2 cellular contexts compared by ENCODE assay signal in the genomic region with DNA sequence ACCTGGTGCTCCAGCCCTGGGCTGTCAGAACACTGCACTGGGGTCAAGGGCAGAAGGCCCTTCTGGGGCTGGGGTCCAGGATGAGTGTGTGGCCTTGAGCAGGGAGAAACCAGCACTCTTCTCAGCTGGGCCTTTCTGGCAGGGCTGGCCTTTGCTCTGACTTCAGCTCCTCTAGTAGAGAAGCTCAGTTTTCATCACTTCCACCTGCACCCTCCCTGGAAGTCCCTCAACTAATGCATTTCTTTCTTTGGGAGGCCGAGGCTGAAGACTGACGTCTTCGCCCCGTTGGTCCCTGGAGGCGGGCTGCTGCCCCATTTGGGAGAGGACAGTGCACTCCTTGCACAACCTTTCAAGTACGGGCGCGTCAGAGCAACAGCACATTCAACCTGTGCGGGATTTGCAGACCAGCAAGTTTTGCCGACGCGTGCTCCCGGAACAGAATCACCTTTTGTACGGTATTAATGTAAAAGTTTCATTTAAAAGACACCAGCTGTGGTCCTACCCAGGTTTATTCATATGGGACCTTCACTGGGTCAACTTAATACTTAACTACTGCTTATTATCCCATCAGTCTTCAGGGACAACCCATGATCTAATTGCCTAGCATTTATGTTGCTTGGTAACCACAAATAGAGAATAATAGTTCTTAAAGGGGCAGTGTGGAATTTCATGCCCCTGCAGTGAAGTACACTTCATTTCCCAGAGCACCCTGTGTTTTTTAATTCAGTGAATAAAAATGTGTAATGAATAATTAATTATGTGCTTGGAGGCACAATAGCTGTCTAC.
A peak's percentile ranks its signal among the peaks of the same experiment; 100 is the strongest.
TF ChIP-seq lines count a peak whose summit lies in the region.

No MANE protein-coding gene starts in this region.

TF ChIP-seq in HepG2, 621 proteins besides CTCF, POLR2A, EP300 and RAD21:
- TF ChIP-seq SP5 (CRISPR knock-in tag; IDR thresholded peaks at IDR 0.05; ENCODE audit: borderline replicate concordance, low read depth), result no peak
- no peak for TF ChIP-seq ZNF850 (CRISPR knock-in tag; conservative IDR thresholded peaks at IDR 0.05)
- peak; percentile 8; the same call in 1 of the 2 replicates for TF ChIP-seq HNF4A (CRISPR knock-in tag; IDR thresholded peaks at IDR 0.05)
- TF ChIP-seq NCOR1 (IDR thresholded peaks at IDR 0.05; ENCODE audit: borderline replicate concordance, low read length), result no peak
- TF ChIP-seq PHF20 (CRISPR knock-in tag; IDR thresholded peaks at IDR 0.05), result no peak

TF ChIP-seq in GM12878, 131 proteins besides CTCF, POLR2A, EP300 and RAD21:
- TF ChIP-seq, protein P1, sequence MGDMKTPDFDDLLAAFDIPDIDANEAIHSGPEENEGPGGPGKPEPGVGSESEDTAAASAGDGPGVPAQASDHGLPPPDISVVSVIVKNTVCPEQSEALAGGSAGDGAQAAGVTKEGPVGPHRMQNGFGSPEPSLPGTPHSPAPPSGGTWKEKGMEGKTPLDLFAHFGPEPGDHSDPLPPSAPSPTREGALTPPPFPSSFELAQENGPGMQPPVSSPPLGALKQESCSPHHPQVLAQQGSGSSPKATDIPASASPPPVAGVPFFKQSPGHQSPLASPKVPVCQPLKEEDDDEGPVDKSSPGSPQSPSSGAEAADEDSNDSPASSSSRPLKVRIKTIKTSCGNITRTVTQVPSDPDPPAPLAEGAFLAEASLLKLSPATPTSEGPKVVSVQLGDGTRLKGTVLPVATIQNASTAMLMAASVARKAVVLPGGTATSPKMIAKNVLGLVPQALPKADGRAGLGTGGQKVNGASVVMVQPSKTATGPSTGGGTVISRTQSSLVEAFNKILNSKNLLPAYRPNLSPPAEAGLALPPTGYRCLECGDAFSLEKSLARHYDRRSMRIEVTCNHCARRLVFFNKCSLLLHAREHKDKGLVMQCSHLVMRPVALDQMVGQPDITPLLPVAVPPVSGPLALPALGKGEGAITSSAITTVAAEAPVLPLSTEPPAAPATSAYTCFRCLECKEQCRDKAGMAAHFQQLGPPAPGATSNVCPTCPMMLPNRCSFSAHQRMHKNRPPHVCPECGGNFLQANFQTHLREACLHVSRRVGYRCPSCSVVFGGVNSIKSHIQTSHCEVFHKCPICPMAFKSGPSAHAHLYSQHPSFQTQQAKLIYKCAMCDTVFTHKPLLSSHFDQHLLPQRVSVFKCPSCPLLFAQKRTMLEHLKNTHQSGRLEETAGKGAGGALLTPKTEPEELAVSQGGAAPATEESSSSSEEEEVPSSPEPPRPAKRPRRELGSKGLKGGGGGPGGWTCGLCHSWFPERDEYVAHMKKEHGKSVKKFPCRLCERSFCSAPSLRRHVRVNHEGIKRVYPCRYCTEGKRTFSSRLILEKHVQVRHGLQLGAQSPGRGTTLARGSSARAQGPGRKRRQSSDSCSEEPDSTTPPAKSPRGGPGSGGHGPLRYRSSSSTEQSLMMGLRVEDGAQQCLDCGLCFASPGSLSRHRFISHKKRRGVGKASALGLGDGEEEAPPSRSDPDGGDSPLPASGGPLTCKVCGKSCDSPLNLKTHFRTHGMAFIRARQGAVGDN (IDR thresholded peaks at IDR 0.05), result no peak
- TF ChIP-seq BACH1 (IDR thresholded peaks at IDR 0.05; ENCODE audit: borderline replicate concordance) (no peak), CEBPB (IDR thresholded peaks at IDR 0.05; ENCODE audit: borderline replicate concordance in 1 of 2, low read depth in 2 of 2, low read length in 2 of 2) (no peak), BHLHE40 (IDR thresholded peaks at IDR 0.05; ENCODE audit: borderline replicate concordance in 1 of 2, low read depth in 2 of 2, low read length in 1 of 2) (no peak), POLR2AphosphoS5 (IDR thresholded peaks at IDR 0.05; ENCODE audit: low read length) (no peak), NR2F1 (conservative IDR thresholded peaks at IDR 0.05) (no peak), PAX5 (IDR thresholded peaks at IDR 0.05; ENCODE audit: borderline replicate concordance, low read depth, low read length) (no peak), NFYA (IDR thresholded peaks at IDR 0.05; ENCODE audit: borderline replicate concordance, low read depth, low read length) (no peak), STAT3 (IDR thresholded peaks at IDR 0.05; ENCODE audit: low read depth, low read length) (no peak), CBX3 (IDR thresholded peaks at IDR 0.05; ENCODE audit: borderline replicate concordance, low read depth) (no peak), RFX5 (IDR thresholded peaks at IDR 0.05; ENCODE audit: low read depth, low read length) (no peak), CHD1 (IDR thresholded peaks at IDR 0.05; ENCODE audit: low read depth, low read length) (no peak)
- TF ChIP-seq, protein P2, sequence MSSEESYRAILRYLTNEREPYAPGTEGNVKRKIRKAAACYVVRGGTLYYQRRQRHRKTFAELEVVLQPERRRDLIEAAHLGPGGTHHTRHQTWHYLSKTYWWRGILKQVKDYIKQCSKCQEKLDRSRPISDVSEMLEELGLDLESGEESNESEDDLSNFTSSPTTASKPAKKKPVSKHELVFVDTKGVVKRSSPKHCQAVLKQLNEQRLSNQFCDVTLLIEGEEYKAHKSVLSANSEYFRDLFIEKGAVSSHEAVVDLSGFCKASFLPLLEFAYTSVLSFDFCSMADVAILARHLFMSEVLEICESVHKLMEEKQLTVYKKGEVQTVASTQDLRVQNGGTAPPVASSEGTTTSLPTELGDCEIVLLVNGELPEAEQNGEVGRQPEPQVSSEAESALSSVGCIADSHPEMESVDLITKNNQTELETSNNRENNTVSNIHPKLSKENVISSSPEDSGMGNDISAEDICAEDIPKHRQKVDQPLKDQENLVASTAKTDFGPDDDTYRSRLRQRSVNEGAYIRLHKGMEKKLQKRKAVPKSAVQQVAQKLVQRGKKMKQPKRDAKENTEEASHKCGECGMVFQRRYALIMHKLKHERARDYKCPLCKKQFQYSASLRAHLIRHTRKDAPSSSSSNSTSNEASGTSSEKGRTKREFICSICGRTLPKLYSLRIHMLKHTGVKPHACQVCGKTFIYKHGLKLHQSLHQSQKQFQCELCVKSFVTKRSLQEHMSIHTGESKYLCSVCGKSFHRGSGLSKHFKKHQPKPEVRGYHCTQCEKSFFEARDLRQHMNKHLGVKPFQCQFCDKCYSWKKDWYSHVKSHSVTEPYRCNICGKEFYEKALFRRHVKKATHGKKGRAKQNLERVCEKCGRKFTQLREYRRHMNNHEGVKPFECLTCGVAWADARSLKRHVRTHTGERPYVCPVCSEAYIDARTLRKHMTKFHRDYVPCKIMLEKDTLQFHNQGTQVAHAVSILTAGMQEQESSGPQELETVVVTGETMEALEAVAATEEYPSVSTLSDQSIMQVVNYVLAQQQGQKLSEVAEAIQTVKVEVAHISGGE (CRISPR knock-in tag; IDR thresholded peaks at IDR 0.05), result no peak
- TF ChIP-seq, protein P3, sequence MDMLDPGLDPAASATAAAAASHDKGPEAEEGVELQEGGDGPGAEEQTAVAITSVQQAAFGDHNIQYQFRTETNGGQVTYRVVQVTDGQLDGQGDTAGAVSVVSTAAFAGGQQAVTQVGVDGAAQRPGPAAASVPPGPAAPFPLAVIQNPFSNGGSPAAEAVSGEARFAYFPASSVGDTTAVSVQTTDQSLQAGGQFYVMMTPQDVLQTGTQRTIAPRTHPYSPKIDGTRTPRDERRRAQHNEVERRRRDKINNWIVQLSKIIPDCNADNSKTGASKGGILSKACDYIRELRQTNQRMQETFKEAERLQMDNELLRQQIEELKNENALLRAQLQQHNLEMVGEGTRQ (IDR thresholded peaks at IDR 0.05; ENCODE audit: borderline replicate concordance, low read depth, low read length), result no peak
- TF ChIP-seq, protein P4, sequence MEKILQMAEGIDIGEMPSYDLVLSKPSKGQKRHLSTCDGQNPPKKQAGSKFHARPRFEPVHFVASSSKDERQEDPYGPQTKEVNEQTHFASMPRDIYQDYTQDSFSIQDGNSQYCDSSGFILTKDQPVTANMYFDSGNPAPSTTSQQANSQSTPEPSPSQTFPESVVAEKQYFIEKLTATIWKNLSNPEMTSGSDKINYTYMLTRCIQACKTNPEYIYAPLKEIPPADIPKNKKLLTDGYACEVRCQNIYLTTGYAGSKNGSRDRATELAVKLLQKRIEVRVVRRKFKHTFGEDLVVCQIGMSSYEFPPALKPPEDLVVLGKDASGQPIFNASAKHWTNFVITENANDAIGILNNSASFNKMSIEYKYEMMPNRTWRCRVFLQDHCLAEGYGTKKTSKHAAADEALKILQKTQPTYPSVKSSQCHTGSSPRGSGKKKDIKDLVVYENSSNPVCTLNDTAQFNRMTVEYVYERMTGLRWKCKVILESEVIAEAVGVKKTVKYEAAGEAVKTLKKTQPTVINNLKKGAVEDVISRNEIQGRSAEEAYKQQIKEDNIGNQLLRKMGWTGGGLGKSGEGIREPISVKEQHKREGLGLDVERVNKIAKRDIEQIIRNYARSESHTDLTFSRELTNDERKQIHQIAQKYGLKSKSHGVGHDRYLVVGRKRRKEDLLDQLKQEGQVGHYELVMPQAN (conservative IDR thresholded peaks at IDR 0.05), result no peak
- TF ChIP-seq, protein P5, sequence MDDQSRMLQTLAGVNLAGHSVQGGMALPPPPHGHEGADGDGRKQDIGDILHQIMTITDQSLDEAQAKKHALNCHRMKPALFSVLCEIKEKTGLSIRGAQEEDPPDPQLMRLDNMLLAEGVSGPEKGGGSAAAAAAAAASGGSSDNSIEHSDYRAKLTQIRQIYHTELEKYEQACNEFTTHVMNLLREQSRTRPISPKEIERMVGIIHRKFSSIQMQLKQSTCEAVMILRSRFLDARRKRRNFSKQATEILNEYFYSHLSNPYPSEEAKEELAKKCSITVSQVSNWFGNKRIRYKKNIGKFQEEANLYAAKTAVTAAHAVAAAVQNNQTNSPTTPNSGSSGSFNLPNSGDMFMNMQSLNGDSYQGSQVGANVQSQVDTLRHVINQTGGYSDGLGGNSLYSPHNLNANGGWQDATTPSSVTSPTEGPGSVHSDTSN (IDR thresholded peaks at IDR 0.05; ENCODE audit: insufficient replicate concordance, low read depth, low read length), result no peak
- TF ChIP-seq, protein P6, sequence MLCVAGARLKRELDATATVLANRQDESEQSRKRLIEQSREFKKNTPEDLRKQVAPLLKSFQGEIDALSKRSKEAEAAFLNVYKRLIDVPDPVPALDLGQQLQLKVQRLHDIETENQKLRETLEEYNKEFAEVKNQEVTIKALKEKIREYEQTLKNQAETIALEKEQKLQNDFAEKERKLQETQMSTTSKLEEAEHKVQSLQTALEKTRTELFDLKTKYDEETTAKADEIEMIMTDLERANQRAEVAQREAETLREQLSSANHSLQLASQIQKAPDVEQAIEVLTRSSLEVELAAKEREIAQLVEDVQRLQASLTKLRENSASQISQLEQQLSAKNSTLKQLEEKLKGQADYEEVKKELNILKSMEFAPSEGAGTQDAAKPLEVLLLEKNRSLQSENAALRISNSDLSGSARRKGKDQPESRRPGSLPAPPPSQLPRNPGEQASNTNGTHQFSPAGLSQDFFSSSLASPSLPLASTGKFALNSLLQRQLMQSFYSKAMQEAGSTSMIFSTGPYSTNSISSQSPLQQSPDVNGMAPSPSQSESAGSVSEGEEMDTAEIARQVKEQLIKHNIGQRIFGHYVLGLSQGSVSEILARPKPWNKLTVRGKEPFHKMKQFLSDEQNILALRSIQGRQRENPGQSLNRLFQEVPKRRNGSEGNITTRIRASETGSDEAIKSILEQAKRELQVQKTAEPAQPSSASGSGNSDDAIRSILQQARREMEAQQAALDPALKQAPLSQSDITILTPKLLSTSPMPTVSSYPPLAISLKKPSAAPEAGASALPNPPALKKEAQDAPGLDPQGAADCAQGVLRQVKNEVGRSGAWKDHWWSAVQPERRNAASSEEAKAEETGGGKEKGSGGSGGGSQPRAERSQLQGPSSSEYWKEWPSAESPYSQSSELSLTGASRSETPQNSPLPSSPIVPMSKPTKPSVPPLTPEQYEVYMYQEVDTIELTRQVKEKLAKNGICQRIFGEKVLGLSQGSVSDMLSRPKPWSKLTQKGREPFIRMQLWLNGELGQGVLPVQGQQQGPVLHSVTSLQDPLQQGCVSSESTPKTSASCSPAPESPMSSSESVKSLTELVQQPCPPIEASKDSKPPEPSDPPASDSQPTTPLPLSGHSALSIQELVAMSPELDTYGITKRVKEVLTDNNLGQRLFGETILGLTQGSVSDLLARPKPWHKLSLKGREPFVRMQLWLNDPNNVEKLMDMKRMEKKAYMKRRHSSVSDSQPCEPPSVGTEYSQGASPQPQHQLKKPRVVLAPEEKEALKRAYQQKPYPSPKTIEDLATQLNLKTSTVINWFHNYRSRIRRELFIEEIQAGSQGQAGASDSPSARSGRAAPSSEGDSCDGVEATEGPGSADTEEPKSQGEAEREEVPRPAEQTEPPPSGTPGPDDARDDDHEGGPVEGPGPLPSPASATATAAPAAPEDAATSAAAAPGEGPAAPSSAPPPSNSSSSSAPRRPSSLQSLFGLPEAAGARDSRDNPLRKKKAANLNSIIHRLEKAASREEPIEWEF (IDR thresholded peaks at IDR 0.05; ENCODE audit: insufficient replicate concordance, low read depth, low read length), result no peak
TF ChIP-seq in GM12878: peak in this region for 0.
